Comparison of ENCODE assay signal across 8 cellular contexts in the genomic region with DNA sequence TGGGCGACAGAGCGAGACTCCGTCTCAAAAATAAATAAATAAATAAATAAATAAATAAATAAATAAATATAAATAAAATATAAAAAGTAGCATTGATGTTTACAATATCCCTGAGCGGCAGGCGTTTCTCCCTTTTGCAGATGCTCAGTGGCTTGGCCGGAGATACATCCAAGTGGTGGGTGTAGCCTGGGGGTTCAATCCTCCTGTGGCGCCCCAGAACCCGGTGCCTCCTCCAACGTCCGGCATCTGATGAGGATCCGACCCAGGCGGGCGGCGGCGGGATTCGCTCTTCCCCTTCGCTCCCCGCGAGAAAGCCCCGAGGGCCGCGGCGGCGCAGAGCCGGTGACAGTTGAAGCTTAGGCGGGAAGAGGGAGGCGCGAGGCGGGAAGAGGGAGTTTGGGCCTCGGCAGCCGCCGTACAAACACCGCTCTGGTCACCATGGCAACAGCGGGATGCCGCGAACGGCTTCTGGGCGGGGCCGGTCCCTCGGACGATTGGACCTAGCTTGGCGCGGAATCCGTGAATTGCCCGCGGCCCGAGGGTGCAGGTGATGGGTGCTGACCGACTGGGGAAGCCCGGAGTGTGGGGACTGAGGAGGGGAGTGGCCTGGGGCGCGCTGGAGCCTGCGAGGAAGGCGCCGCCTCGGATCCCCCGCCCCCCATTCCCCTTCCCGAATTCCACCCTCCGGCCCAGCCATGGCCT.
DNase-seq lines count a peak whose midpoint lies in the region; ATAC-seq lines count a peak whose summit lies in the region.

No MANE protein-coding gene starts in this region.

- peak; percentile 71 for ATAC-seq in GM19324 (IDR thresholded peaks at IDR 0.05; ENCODE audit: low FRiP score, unreplicated experiment)

- no peaks in the 10 kb centered on the region for H3K9me3 ChIP-seq in NT2/D1 (ENCODE audit: insufficient read depth, low read length)

- no peaks in the 10 kb centered on the region for H3K27me3 ChIP-seq in NT2/D1 (ENCODE audit: insufficient read depth, insufficient read length)

- peak; percentile 98 for DNase-seq in AG20443 (ENCODE audit: low spot score)
- peak; percentile 91 for DNase-seq in HuH-7 (ENCODE audit: low spot score)
- peak; percentile 83 for DNase-seq in NT2/D1 (ENCODE audit: low read depth, low spot score)
- peak; percentile 89 for DNase-seq in activated CD8-positive, alpha-beta memory T cell treated with anti-CD3 and anti-CD28 coated beads, Interleukin-2, amount 50 U/mL, for 4 hours
- peak; percentile 94 for DNase-seq in epidermal melanocyte (ENCODE audit: insufficient read length, low spot score)
- peak; percentile 53 for DNase-seq in middle frontal gyrus (ENCODE audit: extremely low spot score, low spot score)
- DNase-seq in stimulated activated CD8-positive, alpha-beta memory T cell treated with anti-CD3 and anti-CD28 coated beads, Interleukin-15, amount 100 ng/mL, for 4 hours (ENCODE audit: low read depth in 2 of 2) = peak; percentile 73 to 76

- H3K36me3 ChIP-seq in NT2/D1 (ENCODE audit: insufficient read depth, insufficient read length, low read length) = peaks cover 2% of the 10 kb centered on the region

- peak overlapping the region; percentile 82 for H3K4me3 ChIP-seq in NT2/D1 (ENCODE audit: insufficient read length, low read depth)

- peaks cover 10% of the 10 kb centered on the region for H3K4me1 ChIP-seq in NT2/D1 (ENCODE audit: insufficient read depth, insufficient read length)

- peak overlapping the region; percentile 88 for H3K9ac ChIP-seq in NT2/D1 (ENCODE audit: insufficient read length, low read depth)

Comparison
In these comparisons a context has a peak if more than half of its experiments do, and no peak if none do; other contexts are left out.
1. Peak in every context shown above with its lines: DNase-seq, ATAC-seq and H3K4me3 ChIP-seq.